ENCODE assay signal across 7 cellular contexts in the genomic region with DNA sequence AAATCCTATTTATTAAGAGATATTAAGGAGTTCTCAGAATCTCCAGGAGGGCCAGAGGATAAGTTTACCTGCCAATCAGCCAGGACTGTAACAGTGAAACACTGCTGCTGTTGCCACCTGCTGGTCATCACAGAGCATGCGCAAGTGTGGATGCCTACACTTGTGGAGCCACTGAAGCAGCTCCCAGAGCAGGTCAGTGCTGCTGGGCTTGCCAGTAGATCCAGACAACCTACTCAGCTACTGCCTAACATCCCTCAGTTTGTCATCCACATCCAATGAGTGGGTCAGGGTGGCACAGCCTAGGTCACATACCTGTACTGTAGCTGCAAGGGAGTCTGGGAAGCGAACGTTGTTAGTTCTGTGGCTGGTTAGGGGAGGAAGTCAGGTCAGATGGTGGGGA. TPM values are rescaled to one million over a fixed set of nuclear protein-coding genes. Genes with fewer than 3 reads are reported as not detected.
DNase-seq lines count a peak whose midpoint lies in the region; ATAC-seq and TF ChIP-seq lines count a peak whose summit lies in the region.

No MANE protein-coding gene starts in this region.

- no peak overlapping the region for H2AK5ac ChIP-seq in trophoblast cell (ENCODE audit: low read length)

- no peak overlapping the region for H3K4me2 ChIP-seq in trophoblast cell (ENCODE audit: low read length)

- CTCF ChIA-PET in activated CD8-positive, alpha-beta T cell treated with anti-CD3 and anti-CD28 coated beads for 36 hours (lab: Charles Lee): interaction anchor here (0.6 to 7.2 kb wide), 21 partner anchors 9 to 411 kb away, joined by 3 to 89 read pairs (median 4); a partner anchor contains a TSS

- H3K4me1 ChIP-seq in trophoblast cell (ENCODE audit: control insufficient read depth in 1 of 2, insufficient read depth in 2 of 2, low read length in 2 of 2): no peaks in the 10 kb centered on the region

- H4K8ac ChIP-seq in trophoblast cell (ENCODE audit: low read depth, low read length): no peak overlapping the region

- H3K4me3 Mint-ChIP-seq in activated CD8-positive, alpha-beta T cell treated with anti-CD3 and anti-CD28 coated beads for 36 hours: no peak overlapping the region

- no CpG with 5 or more reads among the region's 3 CpGs for WGBS in trophoblast cell (ENCODE audit: extremely low coverage, insufficient coverage, insufficient read length)

- H3K9ac ChIP-seq in trophoblast cell (ENCODE audit: low read length): no peak overlapping the region

- no peak for TF ChIP-seq POLR2A in GM18505 (IDR thresholded peaks at IDR 0.05; ENCODE audit: borderline replicate concordance, extremely low read depth, insufficient read depth, insufficient read length)

- H2BK5ac ChIP-seq in trophoblast cell (ENCODE audit: low read depth, low read length, poor library complexity): no peak overlapping the region

- peak; percentile 31 for DNase-seq in MV-4-11 (lab: John Stamatoyannopoulos, UW)
- peak; percentile 68 for DNase-seq in activated CD8-positive, alpha-beta T cell treated with anti-CD3 and anti-CD28 coated beads for 36 hours
- DNase-seq in epithelial cell of proximal tubule (ENCODE audit: low read depth): no peak
- peak; percentile 60 to 81 for DNase-seq in trophoblast cell
- DNase-seq in NCI-H1092 treated with DMSO at 0.1 percent for 48 hours (lab: John Stamatoyannopoulos, UW): no peak

- POLR2A ChIA-PET in activated CD8-positive, alpha-beta T cell treated with anti-CD3 and anti-CD28 coated beads for 36 hours (lab: Charles Lee): no interaction called here

- ATAC-seq in GM18505 (IDR thresholded peaks at IDR 0.05; ENCODE audit: unreplicated experiment) (peak; percentile 93), HG02610 (IDR thresholded peaks at IDR 0.05; ENCODE audit: unreplicated experiment) (peak; percentile 93)
- peak; percentile 96 for ATAC-seq in activated CD8-positive, alpha-beta T cell treated with anti-CD3 and anti-CD28 coated beads for 36 hours

- peaks cover 3% of the 10 kb centered on the region for H3K9me3 ChIP-seq in trophoblast cell (ENCODE audit: insufficient read depth, low read depth, low read length)

- H3K4me1 Mint-ChIP-seq in activated CD8-positive, alpha-beta T cell treated with anti-CD3 and anti-CD28 coated beads for 36 hours (ENCODE audit: low read depth): peaks cover 6% of the 10 kb centered on the region

- peaks cover 3% of the 10 kb centered on the region for H3K9me3 Mint-ChIP-seq in activated CD8-positive, alpha-beta T cell treated with anti-CD3 and anti-CD28 coated beads for 36 hours

- H2AFZ ChIP-seq in trophoblast cell (ENCODE audit: insufficient read depth, low read length, poor library complexity): no peak overlapping the region

- H3K18ac ChIP-seq in trophoblast cell (ENCODE audit: low read length): no peak overlapping the region

- no peak overlapping the region for H4K12ac ChIP-seq in trophoblast cell (ENCODE audit: low read depth, low read length)

- H3K27me3 Mint-ChIP-seq in activated CD8-positive, alpha-beta T cell treated with anti-CD3 and anti-CD28 coated beads for 36 hours: peaks cover 7% of the 10 kb centered on the region

- H3K14ac ChIP-seq in trophoblast cell (ENCODE audit: low read length): no peak overlapping the region

- no peaks in the 10 kb centered on the region for H3K79me2 ChIP-seq in trophoblast cell (ENCODE audit: control insufficient read depth, insufficient read depth, low read length, poor library complexity)

- no peaks in the 10 kb centered on the region for H3K36me3 ChIP-seq in trophoblast cell (ENCODE audit: control insufficient read depth in 1 of 2, insufficient read depth in 2 of 2, low read length in 2 of 2)

- H3K27ac ChIP-seq in trophoblast cell (ENCODE audit: low read depth, low read length): no peak overlapping the region

- no peaks in the 10 kb centered on the region for H3K36me3 Mint-ChIP-seq in activated CD8-positive, alpha-beta T cell treated with anti-CD3 and anti-CD28 coated beads for 36 hours (ENCODE audit: low read depth)

- H3K4me3 ChIP-seq in epithelial cell of proximal tubule (ENCODE audit: low read depth, low read length) (no peak overlapping the region), trophoblast cell (ENCODE audit: low read depth, low read length) (peak overlapping the region; percentile 1)

- H2BK120ac ChIP-seq in trophoblast cell (ENCODE audit: insufficient read depth, low read length, poor library complexity): no peak overlapping the region

- peak; percentile 86 for TF ChIP-seq CTCF in activated CD8-positive, alpha-beta T cell treated with anti-CD3 and anti-CD28 coated beads for 36 hours (IDR thresholded peaks at IDR 0.05)
- TF ChIP-seq CTCF in epithelial cell of proximal tubule (conservative IDR thresholded peaks at IDR 0.05; ENCODE audit: low read depth, low read length): peak; percentile 65

- H4K91ac ChIP-seq in trophoblast cell (ENCODE audit: low read depth, low read length): no peak overlapping the region

- intact Hi-C loops in activated CD8-positive, alpha-beta T cell treated with anti-CD3 and anti-CD28 coated beads for 36 hours (cut with micrococcal nuclease): loop anchor here (2.0 to 5.0 kb wide), 2 partner anchors 89 to 400 kb away; no protein-coding TSS in a partner anchor

- H3K79me1 ChIP-seq in trophoblast cell (ENCODE audit: low read length): no peaks in the 10 kb centered on the region

- no peaks in the 10 kb centered on the region for H3K27me3 ChIP-seq in trophoblast cell (ENCODE audit: insufficient read depth, low read length)

- no peak overlapping the region for H3K27ac Mint-ChIP-seq in activated CD8-positive, alpha-beta T cell treated with anti-CD3 and anti-CD28 coated beads for 36 hours

- H2BK12ac ChIP-seq in trophoblast cell (ENCODE audit: low read length): no peak overlapping the region

- H3K23ac ChIP-seq in trophoblast cell (ENCODE audit: low read length): no peak overlapping the region

- no peak overlapping the region for H3K4ac ChIP-seq in trophoblast cell (ENCODE audit: low read depth, low read length)

RNA-seq across cellular contexts. Expression of a gene that starts 18.3 kb away (rescaled TPM):
- total RNA-seq in activated CD8-positive, alpha-beta T cell treated with anti-CD3 and anti-CD28 coated beads for 36 hours: under 1 TPM; 0.18 to 0.49 TPM
- 3.5 and 4.0 TPM in 2 replicates for total RNA-seq in epithelial cell of proximal tubule
- 42.0 and 43.5 TPM in 2 replicates for polyA plus RNA-seq in trophoblast cell (2013)

Comparison
In these comparisons a context has a peak if more than half of its experiments do, and no peak if none do; other contexts are left out.
1. DNase-seq: peak in MV-4-11 (single experiment), activated CD8-positive, alpha-beta T cell treated with anti-CD3 and anti-CD28 coated beads for 36 hours (single experiment) and trophoblast cell (2 of 2); none in epithelial cell of proximal tubule (single experiment) and NCI-H1092 treated with DMSO at 0.1 percent for 48 hours (single experiment).
2. Peak in every context shown above with its lines, with median percentiles within 50 percentile points of each other: ATAC-seq.